In the genomic region with DNA sequence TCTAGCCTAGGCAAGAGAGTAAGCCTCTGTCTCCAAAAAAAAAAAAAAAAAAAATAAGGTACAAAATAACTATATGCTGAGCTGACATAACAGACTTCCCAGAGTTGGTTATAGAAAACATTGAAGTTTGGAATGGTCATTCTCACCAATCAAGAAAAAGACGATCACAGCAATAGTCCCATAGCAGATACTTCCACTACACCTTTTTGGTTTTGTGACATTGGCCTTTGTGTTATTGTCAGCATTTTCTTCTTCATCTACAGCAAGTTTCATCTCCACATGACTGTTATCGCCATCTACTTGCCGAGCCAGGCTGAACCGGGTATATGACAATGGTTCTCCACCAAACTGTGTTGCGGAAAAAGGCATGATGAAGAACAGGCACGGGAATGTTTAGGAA, we compare ENCODE assay signal across 19 cellular contexts.
"Had no signal": no experiment of that assay in that cellular context is flagged by ENCODE, and none has a peak within 500 bp of the region (broad histone marks: within the 10 kb centered on the region; RNA-seq: fewer than 3 reads in every experiment).

No MANE protein-coding gene starts in this region.

- DNase-seq: activated CD4-positive, alpha-beta T cell treated with anti-CD3 and anti-CD28 coated beads for 4 hours; activated CD8-positive, alpha-beta T cell treated with anti-CD3 and anti-CD28 coated beads for 36 hours; activated gamma-delta T cell treated with Interleukin-2 at 50 U/mL for 16 hours; activated T-cell treated with anti-CD3 and anti-CD28 coated beads, Interleukin-2, amount 50 U/mL, for 4 hours; hypothalamus; pancreas; sigmoid colon; stimulated activated CD4-positive, alpha-beta T cell treated with anti-CD3 and anti-CD28 coated beads, Interleukin-4, amount 100 ng/mL, for 4 hours; stimulated activated naive CD4-positive, alpha-beta T cell; upper lobe of right lung had no signal

- H3K27me3 Mint-ChIP-seq: activated CD8-positive, alpha-beta T cell treated with anti-CD3 and anti-CD28 coated beads for 36 hours; central memory CD8-positive, alpha-beta T cell; natural killer cell treated with Interleukin-12 subunit alpha and Interleukin-12 subunit beta and Interleukin-15 and Interleukin-18, amount 100 ng/mL, for 72 hours had no signal

- ATAC-seq: activated CD8-positive, alpha-beta T cell treated with anti-CD3 and anti-CD28 coated beads for 36 hours; activated T-cell treated with anti-CD3 and anti-CD28 coated beads, Interleukin-2, amount 50 U/mL, for 4 hours; left lobe of liver; natural killer cell treated with Interleukin-12 subunit alpha and Interleukin-12 subunit beta and Interleukin-15 and Interleukin-18, amount 100 ng/mL, for 72 hours; pancreas; upper lobe of right lung; WTC11 had no signal

- H3K9me3 Mint-ChIP-seq: activated CD8-positive, alpha-beta T cell treated with anti-CD3 and anti-CD28 coated beads for 36 hours; activated T-cell treated with anti-CD3 and anti-CD28 coated beads, Interleukin-2, amount 50 U/mL, for 4 hours; central memory CD8-positive, alpha-beta T cell; mesothelial cell of epicardium; natural killer cell treated with Interleukin-12 subunit alpha and Interleukin-12 subunit beta and Interleukin-15 and Interleukin-18, amount 100 ng/mL, for 72 hours; WTC11 had no signal

- H3K9me3 ChIP-seq: ascending aorta, neutrophil, pancreas, sigmoid colon, upper lobe of right lung had no signal

- H3K27ac Mint-ChIP-seq: mesothelial cell of epicardium had no signal

- H3K27ac ChIP-seq: ascending aorta, coronary artery, neutrophil, pancreas, sigmoid colon, upper lobe of right lung had no signal

- H3K4me3 ChIP-seq: ascending aorta, coronary artery, lung, pancreas, sigmoid colon, upper lobe of right lung had no signal

- H3K4me1 ChIP-seq: ascending aorta had no signal

- H3K4me3 Mint-ChIP-seq: activated CD8-positive, alpha-beta T cell treated with anti-CD3 and anti-CD28 coated beads for 36 hours; activated T-cell treated with anti-CD3 and anti-CD28 coated beads, Interleukin-2, amount 50 U/mL, for 4 hours; central memory CD8-positive, alpha-beta T cell; mesothelial cell of epicardium; WTC11 had no signal

- H3K27me3 ChIP-seq: ascending aorta, neutrophil, pancreas, sigmoid colon, upper lobe of right lung had no signal
